ENCODE assay signal across 30 cellular contexts in genomic region chr7:80895056-80895455, GRCh38. TPM values are rescaled to one million over a fixed set of nuclear protein-coding genes. Genes with fewer than 3 reads are reported as not detected.
DNase-seq lines count a peak whose midpoint lies in the region; ATAC-seq, FAIRE-seq and TF ChIP-seq lines count a peak whose summit lies in the region.
"Had no signal": no experiment of that assay in that cellular context is flagged by ENCODE, and none has a peak within 500 bp of the region (broad histone marks: within the 10 kb centered on the region; RNA-seq: fewer than 3 reads in every experiment).

No MANE protein-coding gene starts in this region.

- H3K4me2 ChIP-seq in mesenchymal stem cell (ENCODE audit: low read length, poor library complexity, severe bottlenecking): no peak overlapping the region

- DNase-seq in SJCRH30 (peak; percentile 82 to 96), mesenchymal stem cell (no peak), urothelium cell line (ENCODE audit: low spot score) (no peak), psoas muscle (no peak), GM19239 (ENCODE audit: insufficient read length, low spot score) (no peak)
- no peak for DNase-seq in activated effector memory CD4-positive, alpha-beta T cell treated with anti-CD3 and anti-CD28 coated beads, Interleukin-2, amount 50 U/mL, for 16 hours
- DNase-seq: activated CD8-positive, alpha-beta T cell treated with anti-CD3 and anti-CD28 coated beads for 36 hours; anterior cingulate cortex; CD4-positive, CD25-positive, alpha-beta regulatory T cell; central memory CD4-positive, alpha-beta T cell; esophagus squamous epithelium; KBM-7; left cardiac atrium; mammary epithelial cell; NCI-H1048; NCI-H1694; NCI-H2171; right lobe of liver; RPMI8226; stimulated activated CD4-positive, alpha-beta T cell treated with anti-CD3 and anti-CD28 coated beads, Interleukin-15, amount 100 ng/mL, for 24 hours; stimulated activated naive B cell treated with anti-CD40 and anti-IgM and Interleukin-4, amounts not matched to agents 10 μg/mL and 1 μg/mL and 100 μg/mL, for 72 hours; uterus had no signal

- H2BK15ac ChIP-seq in mesenchymal stem cell (ENCODE audit: low read depth, poor library complexity, severe bottlenecking): no peak overlapping the region

- no peak for TF ChIP-seq CTCF in HEK293 (tag by site-specific recombination; IDR thresholded peaks at IDR 0.05)
- TF ChIP-seq CTCF in psoas muscle (IDR thresholded peaks at IDR 0.05): no peak

- no peak overlapping the region for H3K4ac ChIP-seq in mesenchymal stem cell (ENCODE audit: low read depth in 1 of 2, low read length in 2 of 2)

- intact Hi-C loops in psoas muscle (cut with DNase I): no loop called here

- H3K27me3 ChIP-seq in SJCRH30 (no peaks in the 10 kb centered on the region), mesenchymal stem cell (ENCODE audit: control insufficient read depth in 1 of 2, insufficient read depth in 1 of 2, low read length in 2 of 2) (no peaks in the 10 kb centered on the region), psoas muscle (ENCODE audit: insufficient read depth in 3 of 3, low read length in 2 of 3) (no peaks in the 10 kb centered on the region)
- H3K27me3 ChIP-seq: esophagus squamous epithelium, right lobe of liver, uterus had no signal

- H3K23ac ChIP-seq in mesenchymal stem cell (ENCODE audit: low read length in 2 of 2): no peak overlapping the region

- no peak overlapping the region for H4K91ac ChIP-seq in mesenchymal stem cell (ENCODE audit: low read length)

- H3K9ac ChIP-seq in mesenchymal stem cell (ENCODE audit: low read length): no peak overlapping the region

- no peak overlapping the region for H3K18ac ChIP-seq in mesenchymal stem cell (ENCODE audit: low read depth in 1 of 2, low read length in 2 of 2)

- no peak overlapping the region for H2BK120ac ChIP-seq in mesenchymal stem cell (ENCODE audit: low read depth, low read length)

- H3K27ac ChIP-seq in HEK293 (ENCODE audit: extremely low read depth, low read depth, low read length) (no peak overlapping the region), SJCRH30 (no peak overlapping the region; the same call in 1 of the 2 replicates), mesenchymal stem cell (ENCODE audit: low read length, poor library complexity, severe bottlenecking) (peak overlapping the region; percentile 56), psoas muscle (no peak overlapping the region)
- H3K27ac ChIP-seq: esophagus squamous epithelium, right lobe of liver, SK-N-MC, uterus had no signal

- no peak for ATAC-seq in psoas muscle
- ATAC-seq: activated CD8-positive, alpha-beta T cell treated with anti-CD3 and anti-CD28 coated beads for 36 hours; activated T-helper 17 cell treated with anti-CD3 and anti-CD28 coated beads, Interleukin-2, amount 50 U/mL, for 72 hours; left cardiac atrium; right lobe of liver; stimulated activated naive B cell treated with anti-CD40 and anti-IgM and Interleukin-4, amounts not matched to agents 10 μg/mL and 1 μg/mL and 100 μg/mL, for 72 hours had no signal

- H4K8ac ChIP-seq in mesenchymal stem cell (ENCODE audit: low read length): no peak overlapping the region

- no peak overlapping the region for H2BK12ac ChIP-seq in mesenchymal stem cell (ENCODE audit: low read length in 2 of 2)

- H2AK5ac ChIP-seq in mesenchymal stem cell (ENCODE audit: low read length, severe bottlenecking): no peak overlapping the region

- H3K14ac ChIP-seq in mesenchymal stem cell (ENCODE audit: low read length in 2 of 2): no peak overlapping the region

- H3K79me1 ChIP-seq in mesenchymal stem cell (replicated peaks; ENCODE audit: low read length, poor library complexity, severe bottlenecking): peaks cover 4% of the 10 kb centered on the region

- H3K4me1 ChIP-seq in HEK293 (ENCODE audit: control insufficient read depth, insufficient read depth, low read length): peaks cover 36% of the 10 kb centered on the region
- peaks cover 25% of the 10 kb centered on the region for H3K4me1 ChIP-seq in SJCRH30
- H3K4me1 ChIP-seq in mesenchymal stem cell (ENCODE audit: control insufficient read depth, insufficient read depth, low read depth, low read length): peaks cover 5% of the 10 kb centered on the region
- H3K4me1 ChIP-seq in psoas muscle: peaks cover 7% of the 10 kb centered on the region
- H3K4me1 ChIP-seq: esophagus squamous epithelium, HAP-1, right lobe of liver had no signal

- CTCF ChIA-PET in HEK293 (lab: Yijun Ruan, JAX): interaction anchor here (0.6 kb wide), 1 partner anchor 287 kb away, joined by 3 read pairs; no protein-coding TSS in a partner anchor

- 97% methylated on average over 3 of the region's 4 CpGs for whole genome bisulfite sequencing in mesenchymal stem cell
- WGBS in psoas muscle, 3 donors: 80 to 89% (median 83%) methylated on average over 4 of the region's 4 CpGs

- POLR2A ChIA-PET in HEK293 (lab: Yijun Ruan, JAX): interaction anchor here (1.7 kb wide), 1 partner anchor 24 kb away, joined by 4 read pairs; the partner anchor contains the start of gene SEMA3C

- H3K9me3 ChIP-seq in HEK293 (ENCODE audit: control insufficient read depth, insufficient read depth, low read depth, low read length): no peaks in the 10 kb centered on the region; the same call in 1 of the 2 replicates
- peaks cover 5% of the 10 kb centered on the region; the same call in 1 of the 2 replicates for H3K9me3 ChIP-seq in SJCRH30 (replicated peaks)
- no peaks in the 10 kb centered on the region for H3K9me3 ChIP-seq in mesenchymal stem cell (ENCODE audit: control insufficient read depth, low read length)
- H3K9me3 ChIP-seq in psoas muscle: no peaks in the 10 kb centered on the region
- H3K9me3 ChIP-seq: esophagus squamous epithelium, HAP-1, right lobe of liver, uterus had no signal

- H3K36me3 ChIP-seq in HEK293 (ENCODE audit: control insufficient read depth in 2 of 2, insufficient read depth in 1 of 2, low read length in 2 of 2): 0 out of 3 replicates have a peak, but pooled peaks cover 0 to 4% of the 10 kb centered on the region in 2 experiments
- peaks cover 8% of the 10 kb centered on the region; the same call in 1 of the 2 replicates for H3K36me3 ChIP-seq in SJCRH30
- peaks cover 6 to 76% of the 10 kb centered on the region in 2 experiments for H3K36me3 ChIP-seq in mesenchymal stem cell (ENCODE audit: control insufficient read depth in 1 of 2, insufficient read depth in 2 of 2, low read depth in 1 of 2, low read length in 2 of 2)
- no peaks in the 10 kb centered on the region for H3K36me3 ChIP-seq in psoas muscle (ENCODE audit: insufficient read depth in 1 of 2, low read depth in 1 of 2)
- H3K36me3 ChIP-seq: esophagus squamous epithelium, HAP-1, right lobe of liver, uterus had no signal

- no peak overlapping the region for H2BK5ac ChIP-seq in mesenchymal stem cell (ENCODE audit: low read depth, low read length, poor library complexity, severe bottlenecking)

- H2AFZ ChIP-seq in mesenchymal stem cell (ENCODE audit: low read depth, low read length): no peak overlapping the region

- peak; percentile 80 for FAIRE-seq in urothelium cell line (lab: Jason Lieb, UNC)
- FAIRE-seq in GM19239 (lab: Jason Lieb, UNC): no peak
- FAIRE-seq: endometrium, frontal cortex, GM12892, HTR-8/SVneo had no signal

- no peak overlapping the region for H3K4me3 ChIP-seq in HEK293 (ENCODE audit: low read depth, low read length)
- H3K4me3 ChIP-seq in SJCRH30: no peak overlapping the region
- H3K4me3 ChIP-seq in mesenchymal stem cell (ENCODE audit: insufficient read depth in 1 of 2, low read depth in 1 of 2, low read length in 2 of 2): no peak overlapping the region
- H3K4me3 ChIP-seq in psoas muscle: no peak overlapping the region
- H3K4me3 ChIP-seq: esophagus squamous epithelium, HAP-1, right lobe of liver, SK-N-MC, uterus had no signal

TF ChIP-seq in HEK293, 187 proteins besides CTCF, POLR2A, EP300 and RAD21 (continues in another document):
- TF ChIP-seq ZNF768 (tag by site-specific recombination; IDR thresholded peaks at IDR 0.05): no peak
- TF ChIP-seq ZEB2 (tag by site-specific recombination; IDR thresholded peaks at IDR 0.05): no peak
- TF ChIP-seq ZNF843 (tag by site-specific recombination; IDR thresholded peaks at IDR 0.05): peak; percentile 53; the same call in 1 of the 2 replicates
- TF ChIP-seq KLF10 (tag by site-specific recombination; IDR thresholded peaks at IDR 0.05): no peak
- no peak for TF ChIP-seq BCL6B (tag by site-specific recombination; IDR thresholded peaks at IDR 0.05)
- TF ChIP-seq, protein P1, sequence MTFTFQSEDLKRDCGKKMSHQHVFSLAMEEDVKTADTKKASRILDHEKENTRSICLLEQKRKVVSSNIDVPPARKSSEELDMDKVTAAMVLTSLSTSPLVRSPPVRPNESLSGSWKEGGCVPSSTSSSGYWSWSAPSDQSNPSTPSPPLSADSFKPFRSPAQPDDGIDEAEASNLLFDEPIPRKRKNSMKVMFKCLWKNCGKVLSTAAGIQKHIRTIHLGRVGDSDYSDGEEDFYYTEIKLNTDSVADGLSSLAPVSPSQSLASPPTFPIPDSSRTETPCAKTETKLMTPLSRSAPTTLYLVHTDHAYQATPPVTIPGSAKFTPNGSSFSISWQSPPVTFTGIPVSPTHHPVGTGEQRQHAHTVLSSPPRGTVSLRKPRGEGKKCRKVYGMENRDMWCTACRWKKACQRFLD (tag by site-specific recombination; IDR thresholded peaks at IDR 0.05): no peak
- TF ChIP-seq, protein P2, sequence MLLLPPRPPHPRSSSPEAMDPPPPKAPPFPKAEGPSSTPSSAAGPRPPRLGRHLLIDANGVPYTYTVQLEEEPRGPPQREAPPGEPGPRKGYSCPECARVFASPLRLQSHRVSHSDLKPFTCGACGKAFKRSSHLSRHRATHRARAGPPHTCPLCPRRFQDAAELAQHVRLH (tag by site-specific recombination; IDR thresholded peaks at IDR 0.05): 0 out of 2 replicates have a peak, but pooled peaks have one; percentile 52

RNA-seq across cellular contexts. Expression of gene SEMA3C, which starts 23.8 kb away (rescaled TPM):
- 37.0 and 39.3 TPM in 2 replicates for total RNA-seq in SJCRH30 (2014; rRNA removed; shearing (Covaris generic))
- 15.0 TPM for polyA plus RNA-seq in mesenchymal stem cell (2013, experiment 1 of 2)
- 14.3 TPM for polyA plus RNA-seq in mesenchymal stem cell (2013, experiment 2 of 2)
- total RNA-seq in psoas muscle: 10 to 100 TPM; 15.1 to 63.1 (median 24.2) TPM
- polyA plus RNA-seq in psoas muscle: 10 to 100 TPM in 2 of 3 donors, 1 to 10 TPM in 1; 6.6 to 19.5 (median 15.7) TPM
- total RNA-seq: activated CD8-positive, alpha-beta T cell treated with anti-CD3 and anti-CD28 coated beads for 36 hours; activated T-helper 17 cell treated with anti-CD3 and anti-CD28 coated beads, Interleukin-2, amount 50 U/mL, for 72 hours had no signal
- polyA plus RNA-seq: CD4-positive, CD25-positive, alpha-beta regulatory T cell had no signal

Comparison
In these comparisons a context has a peak if more than half of its experiments do, and no peak if none do; other contexts are left out.
1. DNase-seq: peak in SJCRH30 (2 of 2); none in mesenchymal stem cell (single experiment), urothelium cell line (single experiment), psoas muscle (0 of 2), activated effector memory CD4-positive, alpha-beta T cell treated with anti-CD3 and anti-CD28 coated beads, Interleukin-2, amount 50 U/mL, for 16 hours (single experiment) and GM19239 (single experiment).